Comparison of ENCODE assay signal across 8 cellular contexts in genomic region chr7:128458956-128459355, GRCh38. TPM values are rescaled to one million over a fixed set of nuclear protein-coding genes. Genes with fewer than 3 reads are reported as not detected.
DNase-seq lines count a peak whose midpoint lies in the region; ATAC-seq and TF ChIP-seq lines count a peak whose summit lies in the region.

No MANE protein-coding gene starts in this region.

- no peak overlapping the region for H3K27ac Mint-ChIP-seq in mesothelial cell of epicardium

- H3K4me1 Mint-ChIP-seq in mesothelial cell of epicardium: peaks cover 48% of the 10 kb centered on the region

- no peak overlapping the region for H2AFZ ChIP-seq in osteoblast (ENCODE audit: low read length)

- peak; percentile 44 to 57 for ATAC-seq in activated CD4-positive, CD25-positive, alpha-beta regulatory T cell treated with anti-CD3 and anti-CD28 coated beads, Interleukin-2, amount 50 U/mL, for 24 hours
- peak; percentile 6 for ATAC-seq in HG02623 (IDR thresholded peaks at IDR 0.05; ENCODE audit: unreplicated experiment)

- H3K27me3 Mint-ChIP-seq in mesothelial cell of epicardium (ENCODE audit: low read depth): no peaks in the 10 kb centered on the region

- H3K4me3 Mint-ChIP-seq in mesothelial cell of epicardium: no peak overlapping the region

- peaks cover 29% of the 10 kb centered on the region for H3K4me1 ChIP-seq in osteoblast (ENCODE audit: insufficient read depth, low read length)

- no peak overlapping the region for H3K4me3 ChIP-seq in osteoblast (ENCODE audit: insufficient read depth, low read length)

- DNase-seq in activated CD4-positive, CD25-positive, alpha-beta regulatory T cell treated with anti-CD3 and anti-CD28 coated beads, Interleukin-2, amount 50 U/mL, for 72 hours: no peak
- peak; percentile 39 for DNase-seq in NCI-H69 (lab: John Stamatoyannopoulos, UW)
- DNase-seq in osteoblast (ENCODE audit: insufficient read length, low spot score, missing footprints): peak; percentile 80
- DNase-seq in mesothelial cell of epicardium (ENCODE audit: low spot score in 2 of 2, unreplicated experiment in 2 of 2): no peak
- DNase-seq in COLO829 (ENCODE audit: low spot score): no peak
- DNase-seq in NCI-H2171 (lab: John Stamatoyannopoulos, UW): no peak

- H3K79me2 ChIP-seq in osteoblast (ENCODE audit: insufficient read depth, low read length): peaks cover 34% of the 10 kb centered on the region

- H3K27me3 ChIP-seq in osteoblast (ENCODE audit: insufficient read depth, low read length): no peaks in the 10 kb centered on the region

- no peaks in the 10 kb centered on the region for H3K9me3 ChIP-seq in osteoblast (ENCODE audit: low read depth, low read length)

- H3K4me2 ChIP-seq in osteoblast (ENCODE audit: insufficient read depth, low read length): no peak overlapping the region

- no peak for TF ChIP-seq CTCF in osteoblast (IDR thresholded peaks at IDR 0.05; ENCODE audit: extremely low read depth, low read depth, low read length)
- TF ChIP-seq CTCF in mesothelial cell of epicardium (IDR thresholded peaks at IDR 0.05; ENCODE audit: unreplicated experiment): no peak

- H3K36me3 Mint-ChIP-seq in mesothelial cell of epicardium: peaks cover 17% of the 10 kb centered on the region

- H3K27ac ChIP-seq in osteoblast (ENCODE audit: low read depth, low read length): no peak overlapping the region

- no peaks in the 10 kb centered on the region for H3K9me3 Mint-ChIP-seq in mesothelial cell of epicardium

- peaks cover 7% of the 10 kb centered on the region for H3K36me3 ChIP-seq in osteoblast (ENCODE audit: insufficient read depth, low read length)

- peaks cover 27% of the 10 kb centered on the region for H4K20me1 ChIP-seq in osteoblast (ENCODE audit: insufficient read depth, low read length)

RNA-seq across cellular contexts. Expression of gene HILPDA, which starts 3.3 kb away (rescaled TPM):
- total RNA-seq in osteoblast (10.9 and 13.8 TPM in 2 replicates), mesothelial cell of epicardium (25.1 to 27.1 TPM (median 25.6 TPM) in 3 replicates)

RNA-seq across cellular contexts. Expression of gene METTL2B, which starts 17.6 kb away (rescaled TPM):
- total RNA-seq in osteoblast (29.5 and 30.8 TPM in 2 replicates), mesothelial cell of epicardium (33.9 to 40.6 TPM (median 39.9 TPM) in 3 replicates)

RNA-seq across cellular contexts. Expression of gene IMPDH1, which starts 49.2 kb away (rescaled TPM):
- 31.5 and 35.8 TPM in 2 replicates for total RNA-seq in osteoblast
- total RNA-seq in mesothelial cell of epicardium: 39.3 to 41.9 TPM (median 41.7 TPM) in 3 replicates

Comparison
In these comparisons a context has a peak if more than half of its experiments do, and no peak if none do; other contexts are left out.
1. DNase-seq: peak in NCI-H69 (single experiment) and osteoblast (single experiment); none in activated CD4-positive, CD25-positive, alpha-beta regulatory T cell treated with anti-CD3 and anti-CD28 coated beads, Interleukin-2, amount 50 U/mL, for 72 hours (single experiment), mesothelial cell of epicardium (0 of 2), COLO829 (single experiment) and NCI-H2171 (single experiment).